In the genomic region with DNA sequence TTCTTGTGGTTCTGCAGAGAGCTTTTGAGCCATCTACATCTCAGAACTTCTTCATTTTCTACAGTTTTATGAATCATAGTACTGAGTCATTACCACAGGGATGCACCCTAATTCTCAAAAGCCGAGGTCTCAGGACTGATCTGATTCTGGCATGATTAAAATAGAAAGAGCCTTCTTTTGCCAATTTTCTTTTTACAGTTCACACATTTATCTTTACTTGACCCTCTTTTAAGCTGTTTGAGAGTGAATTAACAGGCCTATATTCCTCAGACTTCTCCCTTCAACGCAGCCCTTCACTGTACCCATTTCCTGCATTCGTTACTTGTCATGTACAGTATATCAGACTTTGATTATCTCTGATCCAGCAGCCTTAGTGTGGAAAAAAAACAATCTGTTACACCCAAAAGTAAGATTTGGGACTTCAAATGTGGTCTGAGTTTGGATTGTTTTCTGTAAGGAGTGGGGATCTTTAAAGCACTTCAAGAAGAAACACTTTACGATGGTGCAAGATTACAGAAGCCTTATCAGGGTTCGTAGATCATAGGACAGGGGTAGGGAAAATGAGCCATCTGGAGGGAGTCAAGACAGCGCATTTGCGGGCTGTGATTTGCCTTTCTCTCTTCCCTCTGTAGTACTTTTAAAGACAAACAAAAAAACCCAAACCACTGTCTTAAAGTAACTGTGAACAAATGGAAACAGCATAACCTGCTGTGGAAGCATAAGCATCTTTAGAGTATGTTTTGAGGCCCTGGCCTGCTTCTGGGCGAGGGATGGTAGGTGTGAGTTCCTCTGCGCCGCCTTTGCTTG, we compare ENCODE assay signal across 1 cellular context.
TF ChIP-seq lines count a peak whose summit lies in the region.

No MANE protein-coding gene starts in this region.

TF ChIP-seq in K562, 482 proteins besides CTCF, POLR2A, EP300 and RAD21 (continued from another document):
- TF ChIP-seq, protein P1, sequence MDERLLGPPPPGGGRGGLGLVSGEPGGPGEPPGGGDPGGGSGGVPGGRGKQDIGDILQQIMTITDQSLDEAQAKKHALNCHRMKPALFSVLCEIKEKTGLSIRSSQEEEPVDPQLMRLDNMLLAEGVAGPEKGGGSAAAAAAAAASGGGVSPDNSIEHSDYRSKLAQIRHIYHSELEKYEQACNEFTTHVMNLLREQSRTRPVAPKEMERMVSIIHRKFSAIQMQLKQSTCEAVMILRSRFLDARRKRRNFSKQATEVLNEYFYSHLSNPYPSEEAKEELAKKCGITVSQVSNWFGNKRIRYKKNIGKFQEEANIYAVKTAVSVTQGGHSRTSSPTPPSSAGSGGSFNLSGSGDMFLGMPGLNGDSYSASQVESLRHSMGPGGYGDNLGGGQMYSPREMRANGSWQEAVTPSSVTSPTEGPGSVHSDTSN (CRISPR knock-in tag; IDR thresholded peaks at IDR 0.05; ENCODE audit: low read depth): no peak
- TF ChIP-seq, protein P1 (tag; conservative IDR thresholded peaks at IDR 0.05; ENCODE audit: low read depth): no peak
- TF ChIP-seq TCF3 (CRISPR knock-in tag; IDR thresholded peaks at IDR 0.05) (no peak), NFE2 (IDR thresholded peaks at IDR 0.05; ENCODE audit: low read depth) (peak; percentile 68), ZNF644 (tag; IDR thresholded peaks at IDR 0.05; ENCODE audit: low read depth) (no peak), RCOR1 (IDR thresholded peaks at IDR 0.05; ENCODE audit: borderline replicate concordance in 1 of 2, low read depth in 2 of 2, low read length in 2 of 2) (peak in 1 of 2 experiments; percentile 48; a peak in 1 of 4 replicates), TAF15 (IDR thresholded peaks at IDR 0.05; ENCODE audit: low read depth, low read length) (no peak), MXD1 (CRISPR knock-in tag; IDR thresholded peaks at IDR 0.05; ENCODE audit: borderline replicate concordance, poor library complexity, severe bottlenecking) (no peak), KDM1A (IDR thresholded peaks at IDR 0.05) (peak in 1 of 2 experiments; percentile 29; a peak in 1 of 4 replicates), ZNF263 (CRISPR knock-in tag; IDR thresholded peaks at IDR 0.05; ENCODE audit: borderline replicate concordance) (no peak), LCOR (CRISPR knock-in tag; IDR thresholded peaks at IDR 0.05) (0 out of 2 replicates have a peak, but pooled peaks have one; percentile 21), FOS (IDR thresholded peaks at IDR 0.05; ENCODE audit: extremely low read depth, insufficient read length) (peak; percentile 14), SNIP1 (IDR thresholded peaks at IDR 0.05; ENCODE audit: low read depth) (no peak), HLTF (IDR thresholded peaks at IDR 0.05) (no peak), NRF1 (conservative IDR thresholded peaks at IDR 0.05 in 1 of 2, IDR thresholded peaks at IDR 0.05 in 1 of 2) (no peak), CBFA2T3 (IDR thresholded peaks at IDR 0.05) (0 out of 2 replicates have a peak, but pooled peaks have one; percentile 35), SMARCA4 (IDR thresholded peaks at IDR 0.05) (peak; percentile 53), BRCA1 (IDR thresholded peaks at IDR 0.05) (no peak), BRCA1 (CRISPR knock-in tag; IDR thresholded peaks at IDR 0.05) (no peak), HDAC8 (tag; IDR thresholded peaks at IDR 0.05) (no peak), NCOR1 (IDR thresholded peaks at IDR 0.05) (no peak), BACH1 (tag; IDR thresholded peaks at IDR 0.05) (no peak), SETDB1 (IDR thresholded peaks at IDR 0.05; ENCODE audit: low read length) (no peak), SMARCE1 (IDR thresholded peaks at IDR 0.05) (peak; percentile 83; the same call in 1 of the 2 replicates), ARID1B (IDR thresholded peaks at IDR 0.05) (peak; percentile 62), MAFF (IDR thresholded peaks at IDR 0.05; ENCODE audit: low read length) (peak; percentile 36; the same call in 1 of the 2 replicates), DPF2 (IDR thresholded peaks at IDR 0.05) (peak; percentile 47; the same call in 1 of the 2 replicates), SMAD3 (CRISPR knock-in tag; conservative IDR thresholded peaks at IDR 0.05) (no peak), ZNF232 (CRISPR knock-in tag; IDR thresholded peaks at IDR 0.05) (no peak), JUN (IDR thresholded peaks at IDR 0.05; ENCODE audit: borderline replicate concordance, low read depth, low read length) (0 out of 2 replicates have a peak, but pooled peaks have one; percentile 44), JUN (CRISPR knock-in tag; IDR thresholded peaks at IDR 0.05; ENCODE audit: borderline replicate concordance) (no peak), KAT8 (IDR thresholded peaks at IDR 0.05; ENCODE audit: low read depth) (no peak), SLC30A9 (CRISPR knock-in tag; IDR thresholded peaks at IDR 0.05) (no peak), CXXC5 (CRISPR knock-in tag; IDR thresholded peaks at IDR 0.05) (0 out of 2 replicates have a peak, but pooled peaks have one; percentile 23), SOX6 (IDR thresholded peaks at IDR 0.05) (peak; percentile 26; the same call in 1 of the 2 replicates), TEAD4 (IDR thresholded peaks at IDR 0.05; ENCODE audit: low read length) (no peak; the same call in 1 of the 2 replicates), TEAD4 (CRISPR knock-in tag; IDR thresholded peaks at IDR 0.05; ENCODE audit: borderline replicate concordance) (no peak), SMARCC2 (IDR thresholded peaks at IDR 0.05; ENCODE audit: low read depth) (peak; percentile 49; the same call in 1 of the 2 replicates), SRSF3 (IDR thresholded peaks at IDR 0.05; ENCODE audit: insufficient read depth, low read length) (no peak), ZNF583 (CRISPR knock-in tag; IDR thresholded peaks at IDR 0.05) (no peak), ZC3H8 (IDR thresholded peaks at IDR 0.05) (no peak), ATF3 (IDR thresholded peaks at IDR 0.05) (peak; percentile 49; the same call in 1 of the 2 replicates), ATF3 (CRISPR knock-in tag; conservative IDR thresholded peaks at IDR 0.05) (no peak), SMC3 (conservative IDR thresholded peaks at IDR 0.05; ENCODE audit: insufficient read depth, low read depth, low read length) (no peak), FOSL1 (tag; conservative IDR thresholded peaks at IDR 0.05) (peak; percentile 95), TRIM25 (IDR thresholded peaks at IDR 0.05; ENCODE audit: borderline replicate concordance) (no peak)
